8 cellular contexts compared by ENCODE assay signal in genomic region chr2:43218550-43219382, GRCh38. TPM values are rescaled to one million over a fixed set of nuclear protein-coding genes. Genes with fewer than 3 reads are reported as not detected.
DNase-seq lines count a peak whose midpoint lies in the region; ATAC-seq and TF ChIP-seq lines count a peak whose summit lies in the region.

No MANE protein-coding gene starts in this region.

- no peaks in the 10 kb centered on the region for H3K36me3 ChIP-seq in mesendoderm (ENCODE audit: control insufficient read depth, insufficient read depth, low read length)

- H4K8ac ChIP-seq in mesendoderm (ENCODE audit: low read depth, low read length), result peak overlapping the region; percentile 82

- no peak overlapping the region for H4K5ac ChIP-seq in mesendoderm (ENCODE audit: low read length)

- H3K4ac ChIP-seq in mesendoderm (ENCODE audit: low read depth, low read length), result peak overlapping the region; percentile 81

- H3K56ac ChIP-seq in mesendoderm (ENCODE audit: low read length), result peak overlapping the region; percentile 91

- H2BK15ac ChIP-seq in mesendoderm (replicated peaks; ENCODE audit: low read depth), result no peak overlapping the region

- peak overlapping the region; percentile 98 for H2BK5ac ChIP-seq in mesendoderm (ENCODE audit: low read length)

- DNase-seq in A172 (ENCODE audit: low spot score) (peak; percentile 35), KG1 (lab: John Stamatoyannopoulos, UW) (peak; percentile 46), coronary artery (ENCODE audit: low spot score) (no peak), mesendoderm (peak; percentile 75), OCI-M2 (lab: John Stamatoyannopoulos, UW; ENCODE audit: unreplicated experiment) (no peak)
- peak; percentile 72 to 82 for DNase-seq in activated CD4-positive, alpha-beta T cell treated with anti-CD3 and anti-CD28 coated beads for 4 hours
- peak; percentile 76 to 93 (median 85) for DNase-seq in stimulated activated naive CD4-positive, alpha-beta T cell (lab: John Stamatoyannopoulos, UW)

- H2BK120ac ChIP-seq in mesendoderm (ENCODE audit: low read depth, low read length), result peak overlapping the region; percentile 56

- peak overlapping the region; percentile 91 for H3K18ac ChIP-seq in mesendoderm (ENCODE audit: low read length)

- peak overlapping the region; percentile 73 for H3K9ac ChIP-seq in mesendoderm (ENCODE audit: low read length)

- no peaks in the 10 kb centered on the region for H3K79me1 ChIP-seq in mesendoderm (ENCODE audit: low read length)

- WGBS in mesendoderm (ENCODE audit: extremely low coverage, insufficient coverage, low lambda C conversion rate), result no CpG with 5 or more reads among the region's 9 CpGs

- peak overlapping the region; percentile 72 for H3K23ac ChIP-seq in mesendoderm (ENCODE audit: low read length)

- no peaks in the 10 kb centered on the region for H3K27me3 ChIP-seq in mesendoderm (ENCODE audit: insufficient read depth, low read length, poor library complexity)

- ATAC-seq in GM19035 (IDR thresholded peaks at IDR 0.05; ENCODE audit: unreplicated experiment), result peak; percentile 35

- H3K27ac ChIP-seq in coronary artery (peak overlapping the region; percentile 97 to 99), mesendoderm (ENCODE audit: low read depth, low read length) (peak overlapping the region; percentile 98)

- H3K4me3 ChIP-seq in coronary artery (peak overlapping the region; percentile 94), mesendoderm (ENCODE audit: low read length) (no peak overlapping the region)

- peak overlapping the region; percentile 100 for H2AK5ac ChIP-seq in mesendoderm (ENCODE audit: low read length)

- H3K4me2 ChIP-seq in mesendoderm (ENCODE audit: low read length), result peak overlapping the region; percentile 9

- peaks cover 15% of the 10 kb centered on the region for H3K4me1 ChIP-seq in mesendoderm (ENCODE audit: control insufficient read depth, low read depth, low read length)

- TF ChIP-seq CTCF in coronary artery (IDR thresholded peaks at IDR 0.05), result no peak

- peaks cover 10% of the 10 kb centered on the region for H3K79me2 ChIP-seq in mesendoderm (ENCODE audit: control insufficient read depth, insufficient read depth, low read length)

RNA-seq across cellular contexts. Expression of gene ZFP36L2, which starts 7.6 kb away (rescaled TPM):
- 0.55 and 1.4 TPM in 2 replicates for total RNA-seq in A172 (2014; rRNA removed; shearing (Covaris generic))
- 71.1 TPM for polyA plus RNA-seq in mesendoderm (2013, experiment 1 of 2)
- polyA plus RNA-seq in mesendoderm (2013, experiment 2 of 2), result 70.6 TPM

Comparison
In these comparisons a context has a peak if more than half of its experiments do, and no peak if none do; other contexts are left out.
1. DNase-seq: peak in A172 (single experiment), KG1 (single experiment), activated CD4-positive, alpha-beta T cell treated with anti-CD3 and anti-CD28 coated beads for 4 hours (2 of 2), mesendoderm (single experiment) and stimulated activated naive CD4-positive, alpha-beta T cell (6 of 6); none in coronary artery (single experiment) and OCI-M2 (single experiment).